15 cellular contexts compared by ENCODE assay signal in genomic region chr3:154178172-154178571, GRCh38. TPM values are rescaled to one million over a fixed set of nuclear protein-coding genes. Genes with fewer than 3 reads are reported as not detected.
"Had no signal": no experiment of that assay in that cellular context is flagged by ENCODE, and none has a peak within 500 bp of the region (broad histone marks: within the 10 kb centered on the region; RNA-seq: fewer than 3 reads in every experiment).

No MANE protein-coding gene starts in this region.

- DNase-seq: activated CD4-positive, alpha-beta T cell treated with anti-CD3 and anti-CD28 coated beads, Interleukin-2, amount 10 ng/mL, durations not matched to agents 24 days and 14 days; activated CD8-positive, alpha-beta memory T cell treated with anti-CD3 and anti-CD28 coated beads, Interleukin-2, amount 50 U/mL, for 4 hours; activated CD8-positive, alpha-beta T cell treated with anti-CD3 and anti-CD28 coated beads, Interleukin-2, amount 10 ng/mL, durations not matched to agents 7 days and 5 days; activated effector memory CD4-positive, alpha-beta T cell treated with anti-CD3 and anti-CD28 coated beads, Interleukin-2, amount 50 U/mL, for 16 hours; activated T-cell treated with anti-CD3 and anti-CD28 coated beads, Interleukin-2, amount 50 U/mL, for 48 hours; adrenal gland; caudate nucleus; glutamatergic neuron; ovary; stimulated activated CD4-positive, alpha-beta T cell treated with anti-CD3 and anti-CD28 coated beads, Interleukin-1b, Interleukin-23, amount 100 ng/mL, for 48 hours; T-helper 17 cell; thyroid gland; uterus had no signal

- H3K9me3 ChIP-seq: adrenal gland, ovary, thyroid gland, uterus had no signal

- H3K27me3 ChIP-seq: adrenal gland, neural progenitor cell, ovary, thyroid gland, uterus had no signal

- H3K36me3 ChIP-seq: adrenal gland, neural progenitor cell, ovary, thyroid gland, uterus had no signal

- H3K4me3 ChIP-seq: adrenal gland, neural progenitor cell, ovary, thyroid gland, uterus had no signal

- H3K27ac ChIP-seq: adrenal gland, neural progenitor cell, ovary, thyroid gland, uterus had no signal

- H3K9ac ChIP-seq: neural progenitor cell had no signal

- H3K4me1 ChIP-seq: adrenal gland, thyroid gland had no signal

- ATAC-seq: activated CD8-positive, alpha-beta T cell treated with anti-CD3 and anti-CD28 coated beads, Interleukin-2, amount 10 ng/mL, durations not matched to agents 7 days and 5 days; sciatic nerve; T-helper 17 cell had no signal

RNA-seq across cellular contexts. Expression of gene ARHGEF26, which starts 57.0 kb away (rescaled TPM):
- total RNA-seq: T-helper 17 cell had no signal
